1 cellular context compared by ENCODE assay signal in the genomic region with DNA sequence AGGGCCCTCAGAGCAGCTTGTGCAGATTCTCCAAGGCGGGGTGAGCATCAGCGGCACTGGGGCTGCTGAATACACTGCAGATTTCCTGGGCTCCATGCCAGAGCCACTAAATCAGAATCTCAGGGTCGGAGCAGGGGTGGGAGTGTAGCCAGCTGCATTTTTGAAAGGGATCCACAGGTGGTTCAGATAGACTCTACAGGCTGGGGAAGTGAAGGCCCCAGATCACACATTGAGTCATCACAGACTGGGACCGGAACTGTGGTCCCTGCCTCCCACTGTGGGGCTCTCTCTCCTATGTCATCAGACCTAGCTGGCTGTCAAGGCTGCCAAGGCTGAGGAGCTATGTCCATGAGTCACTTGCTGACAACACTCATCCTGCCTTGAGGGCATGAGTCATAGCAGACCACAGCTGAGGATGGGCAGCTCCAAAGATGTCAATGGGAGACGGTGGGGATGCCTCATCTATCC.
TF ChIP-seq lines count a peak whose summit lies in the region.

No MANE protein-coding gene starts in this region.

TF ChIP-seq in K562, 482 proteins besides CTCF, POLR2A, EP300 and RAD21 (continued from another document and continues in another):
- TF ChIP-seq, protein P1, sequence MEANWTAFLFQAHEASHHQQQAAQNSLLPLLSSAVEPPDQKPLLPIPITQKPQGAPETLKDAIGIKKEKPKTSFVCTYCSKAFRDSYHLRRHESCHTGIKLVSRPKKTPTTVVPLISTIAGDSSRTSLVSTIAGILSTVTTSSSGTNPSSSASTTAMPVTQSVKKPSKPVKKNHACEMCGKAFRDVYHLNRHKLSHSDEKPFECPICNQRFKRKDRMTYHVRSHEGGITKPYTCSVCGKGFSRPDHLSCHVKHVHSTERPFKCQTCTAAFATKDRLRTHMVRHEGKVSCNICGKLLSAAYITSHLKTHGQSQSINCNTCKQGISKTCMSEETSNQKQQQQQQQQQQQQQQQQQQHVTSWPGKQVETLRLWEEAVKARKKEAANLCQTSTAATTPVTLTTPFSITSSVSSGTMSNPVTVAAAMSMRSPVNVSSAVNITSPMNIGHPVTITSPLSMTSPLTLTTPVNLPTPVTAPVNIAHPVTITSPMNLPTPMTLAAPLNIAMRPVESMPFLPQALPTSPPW (CRISPR knock-in tag; IDR thresholded peaks at IDR 0.05), result no peak
- TF ChIP-seq, protein P2, sequence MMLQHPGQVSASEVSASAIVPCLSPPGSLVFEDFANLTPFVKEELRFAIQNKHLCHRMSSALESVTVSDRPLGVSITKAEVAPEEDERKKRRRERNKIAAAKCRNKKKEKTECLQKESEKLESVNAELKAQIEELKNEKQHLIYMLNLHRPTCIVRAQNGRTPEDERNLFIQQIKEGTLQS (IDR thresholded peaks at IDR 0.05), result peak; percentile 92
- TF ChIP-seq, protein P2 (CRISPR knock-in tag; conservative IDR thresholded peaks at IDR 0.05), result no peak
- TF ChIP-seq TSC22D4 (tag; IDR thresholded peaks at IDR 0.05) (no peak), CTBP1 (IDR thresholded peaks at IDR 0.05; ENCODE audit: borderline replicate concordance) (peak; percentile 36; the same call in 1 of the 2 replicates), STAG1 (CRISPR knock-in tag; IDR thresholded peaks at IDR 0.05; ENCODE audit: borderline replicate concordance) (no peak), CBFA2T3 (IDR thresholded peaks at IDR 0.05) (peak; percentile 32; the same call in 1 of the 2 replicates), CBFB (CRISPR knock-in tag; IDR thresholded peaks at IDR 0.05) (no peak), KHSRP (IDR thresholded peaks at IDR 0.05) (no peak), ZEB2 (IDR thresholded peaks at IDR 0.05) (no peak), HDAC8 (tag; IDR thresholded peaks at IDR 0.05) (no peak), RBM14 (IDR thresholded peaks at IDR 0.05; ENCODE audit: borderline replicate concordance, insufficient read depth, low read depth, low read length) (no peak), ZNF780A (CRISPR knock-in tag; IDR thresholded peaks at IDR 0.05) (no peak), HDAC2 (IDR thresholded peaks at IDR 0.05) (no peak), SRF (CRISPR knock-in tag; IDR thresholded peaks at IDR 0.05) (no peak), NCOA4 (IDR thresholded peaks at IDR 0.05; ENCODE audit: partially characterized antibody) (no peak), JUNB (CRISPR knock-in tag; conservative IDR thresholded peaks at IDR 0.05) (peak; percentile 68), ZNF124 (CRISPR knock-in tag; IDR thresholded peaks at IDR 0.05) (no peak), HMGN3 (IDR thresholded peaks at IDR 0.05; ENCODE audit: borderline replicate concordance, extremely low read depth, insufficient read length, low read depth, low read length) (no peak), HNRNPK (IDR thresholded peaks at IDR 0.05; ENCODE audit: low read depth, low read length, poor library complexity, severe bottlenecking) (no peak), HDAC1 (IDR thresholded peaks at IDR 0.05) (no peak), KAT7 (CRISPR knock-in tag; IDR thresholded peaks at IDR 0.05; ENCODE audit: borderline replicate concordance) (no peak), GATAD2A (IDR thresholded peaks at IDR 0.05) (no peak), ZBED1 (IDR thresholded peaks at IDR 0.05) (no peak), IRF2 (CRISPR knock-in tag; IDR thresholded peaks at IDR 0.05) (no peak), ZNF146 (CRISPR knock-in tag; IDR thresholded peaks at IDR 0.05; ENCODE audit: unreplicated experiment) (no peak), LEF1 (IDR thresholded peaks at IDR 0.05) (no peak), PTRF (tag; IDR thresholded peaks at IDR 0.05) (no peak), ZNF707 (CRISPR knock-in tag; conservative IDR thresholded peaks at IDR 0.05) (no peak)
- TF ChIP-seq, protein P3, sequence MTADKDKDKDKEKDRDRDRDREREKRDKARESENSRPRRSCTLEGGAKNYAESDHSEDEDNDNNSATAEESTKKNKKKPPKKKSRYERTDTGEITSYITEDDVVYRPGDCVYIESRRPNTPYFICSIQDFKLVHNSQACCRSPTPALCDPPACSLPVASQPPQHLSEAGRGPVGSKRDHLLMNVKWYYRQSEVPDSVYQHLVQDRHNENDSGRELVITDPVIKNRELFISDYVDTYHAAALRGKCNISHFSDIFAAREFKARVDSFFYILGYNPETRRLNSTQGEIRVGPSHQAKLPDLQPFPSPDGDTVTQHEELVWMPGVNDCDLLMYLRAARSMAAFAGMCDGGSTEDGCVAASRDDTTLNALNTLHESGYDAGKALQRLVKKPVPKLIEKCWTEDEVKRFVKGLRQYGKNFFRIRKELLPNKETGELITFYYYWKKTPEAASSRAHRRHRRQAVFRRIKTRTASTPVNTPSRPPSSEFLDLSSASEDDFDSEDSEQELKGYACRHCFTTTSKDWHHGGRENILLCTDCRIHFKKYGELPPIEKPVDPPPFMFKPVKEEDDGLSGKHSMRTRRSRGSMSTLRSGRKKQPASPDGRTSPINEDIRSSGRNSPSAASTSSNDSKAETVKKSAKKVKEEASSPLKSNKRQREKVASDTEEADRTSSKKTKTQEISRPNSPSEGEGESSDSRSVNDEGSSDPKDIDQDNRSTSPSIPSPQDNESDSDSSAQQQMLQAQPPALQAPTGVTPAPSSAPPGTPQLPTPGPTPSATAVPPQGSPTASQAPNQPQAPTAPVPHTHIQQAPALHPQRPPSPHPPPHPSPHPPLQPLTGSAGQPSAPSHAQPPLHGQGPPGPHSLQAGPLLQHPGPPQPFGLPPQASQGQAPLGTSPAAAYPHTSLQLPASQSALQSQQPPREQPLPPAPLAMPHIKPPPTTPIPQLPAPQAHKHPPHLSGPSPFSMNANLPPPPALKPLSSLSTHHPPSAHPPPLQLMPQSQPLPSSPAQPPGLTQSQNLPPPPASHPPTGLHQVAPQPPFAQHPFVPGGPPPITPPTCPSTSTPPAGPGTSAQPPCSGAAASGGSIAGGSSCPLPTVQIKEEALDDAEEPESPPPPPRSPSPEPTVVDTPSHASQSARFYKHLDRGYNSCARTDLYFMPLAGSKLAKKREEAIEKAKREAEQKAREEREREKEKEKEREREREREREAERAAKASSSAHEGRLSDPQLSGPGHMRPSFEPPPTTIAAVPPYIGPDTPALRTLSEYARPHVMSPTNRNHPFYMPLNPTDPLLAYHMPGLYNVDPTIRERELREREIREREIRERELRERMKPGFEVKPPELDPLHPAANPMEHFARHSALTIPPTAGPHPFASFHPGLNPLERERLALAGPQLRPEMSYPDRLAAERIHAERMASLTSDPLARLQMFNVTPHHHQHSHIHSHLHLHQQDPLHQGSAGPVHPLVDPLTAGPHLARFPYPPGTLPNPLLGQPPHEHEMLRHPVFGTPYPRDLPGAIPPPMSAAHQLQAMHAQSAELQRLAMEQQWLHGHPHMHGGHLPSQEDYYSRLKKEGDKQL (CRISPR knock-in tag; IDR thresholded peaks at IDR 0.05; ENCODE audit: borderline replicate concordance), result no peak
- TF ChIP-seq, protein P4, sequence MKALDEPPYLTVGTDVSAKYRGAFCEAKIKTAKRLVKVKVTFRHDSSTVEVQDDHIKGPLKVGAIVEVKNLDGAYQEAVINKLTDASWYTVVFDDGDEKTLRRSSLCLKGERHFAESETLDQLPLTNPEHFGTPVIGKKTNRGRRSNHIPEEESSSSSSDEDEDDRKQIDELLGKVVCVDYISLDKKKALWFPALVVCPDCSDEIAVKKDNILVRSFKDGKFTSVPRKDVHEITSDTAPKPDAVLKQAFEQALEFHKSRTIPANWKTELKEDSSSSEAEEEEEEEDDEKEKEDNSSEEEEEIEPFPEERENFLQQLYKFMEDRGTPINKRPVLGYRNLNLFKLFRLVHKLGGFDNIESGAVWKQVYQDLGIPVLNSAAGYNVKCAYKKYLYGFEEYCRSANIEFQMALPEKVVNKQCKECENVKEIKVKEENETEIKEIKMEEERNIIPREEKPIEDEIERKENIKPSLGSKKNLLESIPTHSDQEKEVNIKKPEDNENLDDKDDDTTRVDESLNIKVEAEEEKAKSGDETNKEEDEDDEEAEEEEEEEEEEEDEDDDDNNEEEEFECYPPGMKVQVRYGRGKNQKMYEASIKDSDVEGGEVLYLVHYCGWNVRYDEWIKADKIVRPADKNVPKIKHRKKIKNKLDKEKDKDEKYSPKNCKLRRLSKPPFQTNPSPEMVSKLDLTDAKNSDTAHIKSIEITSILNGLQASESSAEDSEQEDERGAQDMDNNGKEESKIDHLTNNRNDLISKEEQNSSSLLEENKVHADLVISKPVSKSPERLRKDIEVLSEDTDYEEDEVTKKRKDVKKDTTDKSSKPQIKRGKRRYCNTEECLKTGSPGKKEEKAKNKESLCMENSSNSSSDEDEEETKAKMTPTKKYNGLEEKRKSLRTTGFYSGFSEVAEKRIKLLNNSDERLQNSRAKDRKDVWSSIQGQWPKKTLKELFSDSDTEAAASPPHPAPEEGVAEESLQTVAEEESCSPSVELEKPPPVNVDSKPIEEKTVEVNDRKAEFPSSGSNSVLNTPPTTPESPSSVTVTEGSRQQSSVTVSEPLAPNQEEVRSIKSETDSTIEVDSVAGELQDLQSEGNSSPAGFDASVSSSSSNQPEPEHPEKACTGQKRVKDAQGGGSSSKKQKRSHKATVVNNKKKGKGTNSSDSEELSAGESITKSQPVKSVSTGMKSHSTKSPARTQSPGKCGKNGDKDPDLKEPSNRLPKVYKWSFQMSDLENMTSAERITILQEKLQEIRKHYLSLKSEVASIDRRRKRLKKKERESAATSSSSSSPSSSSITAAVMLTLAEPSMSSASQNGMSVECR (CRISPR knock-in tag; IDR thresholded peaks at IDR 0.05), result no peak
- TF ChIP-seq, protein P5, sequence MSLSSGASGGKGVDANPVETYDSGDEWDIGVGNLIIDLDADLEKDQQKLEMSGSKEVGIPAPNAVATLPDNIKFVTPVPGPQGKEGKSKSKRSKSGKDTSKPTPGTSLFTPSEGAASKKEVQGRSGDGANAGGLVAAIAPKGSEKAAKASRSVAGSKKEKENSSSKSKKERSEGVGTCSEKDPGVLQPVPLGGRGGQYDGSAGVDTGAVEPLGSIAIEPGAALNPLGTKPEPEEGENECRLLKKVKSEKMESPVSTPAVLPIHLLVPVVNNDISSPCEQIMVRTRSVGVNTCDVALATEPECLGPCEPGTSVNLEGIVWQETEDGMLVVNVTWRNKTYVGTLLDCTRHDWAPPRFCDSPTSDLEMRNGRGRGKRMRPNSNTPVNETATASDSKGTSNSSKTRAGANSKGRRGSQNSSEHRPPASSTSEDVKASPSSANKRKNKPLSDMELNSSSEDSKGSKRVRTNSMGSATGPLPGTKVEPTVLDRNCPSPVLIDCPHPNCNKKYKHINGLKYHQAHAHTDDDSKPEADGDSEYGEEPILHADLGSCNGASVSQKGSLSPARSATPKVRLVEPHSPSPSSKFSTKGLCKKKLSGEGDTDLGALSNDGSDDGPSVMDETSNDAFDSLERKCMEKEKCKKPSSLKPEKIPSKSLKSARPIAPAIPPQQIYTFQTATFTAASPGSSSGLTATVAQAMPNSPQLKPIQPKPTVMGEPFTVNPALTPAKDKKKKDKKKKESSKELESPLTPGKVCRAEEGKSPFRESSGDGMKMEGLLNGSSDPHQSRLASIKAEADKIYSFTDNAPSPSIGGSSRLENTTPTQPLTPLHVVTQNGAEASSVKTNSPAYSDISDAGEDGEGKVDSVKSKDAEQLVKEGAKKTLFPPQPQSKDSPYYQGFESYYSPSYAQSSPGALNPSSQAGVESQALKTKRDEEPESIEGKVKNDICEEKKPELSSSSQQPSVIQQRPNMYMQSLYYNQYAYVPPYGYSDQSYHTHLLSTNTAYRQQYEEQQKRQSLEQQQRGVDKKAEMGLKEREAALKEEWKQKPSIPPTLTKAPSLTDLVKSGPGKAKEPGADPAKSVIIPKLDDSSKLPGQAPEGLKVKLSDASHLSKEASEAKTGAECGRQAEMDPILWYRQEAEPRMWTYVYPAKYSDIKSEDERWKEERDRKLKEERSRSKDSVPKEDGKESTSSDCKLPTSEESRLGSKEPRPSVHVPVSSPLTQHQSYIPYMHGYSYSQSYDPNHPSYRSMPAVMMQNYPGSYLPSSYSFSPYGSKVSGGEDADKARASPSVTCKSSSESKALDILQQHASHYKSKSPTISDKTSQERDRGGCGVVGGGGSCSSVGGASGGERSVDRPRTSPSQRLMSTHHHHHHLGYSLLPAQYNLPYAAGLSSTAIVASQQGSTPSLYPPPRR (CRISPR knock-in tag; IDR thresholded peaks at IDR 0.05; ENCODE audit: borderline replicate concordance), result no peak
- TF ChIP-seq, protein P6, sequence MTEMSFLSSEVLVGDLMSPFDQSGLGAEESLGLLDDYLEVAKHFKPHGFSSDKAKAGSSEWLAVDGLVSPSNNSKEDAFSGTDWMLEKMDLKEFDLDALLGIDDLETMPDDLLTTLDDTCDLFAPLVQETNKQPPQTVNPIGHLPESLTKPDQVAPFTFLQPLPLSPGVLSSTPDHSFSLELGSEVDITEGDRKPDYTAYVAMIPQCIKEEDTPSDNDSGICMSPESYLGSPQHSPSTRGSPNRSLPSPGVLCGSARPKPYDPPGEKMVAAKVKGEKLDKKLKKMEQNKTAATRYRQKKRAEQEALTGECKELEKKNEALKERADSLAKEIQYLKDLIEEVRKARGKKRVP (CRISPR knock-in tag; IDR thresholded peaks at IDR 0.05), result no peak
- TF ChIP-seq, protein P7, sequence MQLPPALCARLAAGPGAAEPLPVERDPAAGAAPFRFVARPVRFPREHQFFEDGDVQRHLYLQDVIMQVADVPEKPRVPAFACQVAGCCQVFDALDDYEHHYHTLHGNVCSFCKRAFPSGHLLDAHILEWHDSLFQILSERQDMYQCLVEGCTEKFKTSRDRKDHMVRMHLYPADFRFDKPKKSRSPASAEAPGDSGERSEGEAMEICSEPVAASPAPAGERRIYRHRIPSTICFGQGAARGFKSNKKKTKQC (CRISPR knock-in tag; IDR thresholded peaks at IDR 0.05), result no peak
- TF ChIP-seq, protein P8, sequence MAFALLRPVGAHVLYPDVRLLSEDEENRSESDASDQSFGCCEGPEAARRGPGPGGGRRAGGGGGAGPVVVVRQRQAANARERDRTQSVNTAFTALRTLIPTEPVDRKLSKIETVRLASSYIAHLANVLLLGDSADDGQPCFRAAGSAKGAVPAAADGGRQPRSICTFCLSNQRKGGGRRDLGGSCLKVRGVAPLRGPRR (CRISPR knock-in tag; IDR thresholded peaks at IDR 0.05), result no peak
- TF ChIP-seq, protein P9, sequence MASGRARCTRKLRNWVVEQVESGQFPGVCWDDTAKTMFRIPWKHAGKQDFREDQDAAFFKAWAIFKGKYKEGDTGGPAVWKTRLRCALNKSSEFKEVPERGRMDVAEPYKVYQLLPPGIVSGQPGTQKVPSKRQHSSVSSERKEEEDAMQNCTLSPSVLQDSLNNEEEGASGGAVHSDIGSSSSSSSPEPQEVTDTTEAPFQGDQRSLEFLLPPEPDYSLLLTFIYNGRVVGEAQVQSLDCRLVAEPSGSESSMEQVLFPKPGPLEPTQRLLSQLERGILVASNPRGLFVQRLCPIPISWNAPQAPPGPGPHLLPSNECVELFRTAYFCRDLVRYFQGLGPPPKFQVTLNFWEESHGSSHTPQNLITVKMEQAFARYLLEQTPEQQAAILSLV (tag; IDR thresholded peaks at IDR 0.05), result no peak
- TF ChIP-seq, protein P10, sequence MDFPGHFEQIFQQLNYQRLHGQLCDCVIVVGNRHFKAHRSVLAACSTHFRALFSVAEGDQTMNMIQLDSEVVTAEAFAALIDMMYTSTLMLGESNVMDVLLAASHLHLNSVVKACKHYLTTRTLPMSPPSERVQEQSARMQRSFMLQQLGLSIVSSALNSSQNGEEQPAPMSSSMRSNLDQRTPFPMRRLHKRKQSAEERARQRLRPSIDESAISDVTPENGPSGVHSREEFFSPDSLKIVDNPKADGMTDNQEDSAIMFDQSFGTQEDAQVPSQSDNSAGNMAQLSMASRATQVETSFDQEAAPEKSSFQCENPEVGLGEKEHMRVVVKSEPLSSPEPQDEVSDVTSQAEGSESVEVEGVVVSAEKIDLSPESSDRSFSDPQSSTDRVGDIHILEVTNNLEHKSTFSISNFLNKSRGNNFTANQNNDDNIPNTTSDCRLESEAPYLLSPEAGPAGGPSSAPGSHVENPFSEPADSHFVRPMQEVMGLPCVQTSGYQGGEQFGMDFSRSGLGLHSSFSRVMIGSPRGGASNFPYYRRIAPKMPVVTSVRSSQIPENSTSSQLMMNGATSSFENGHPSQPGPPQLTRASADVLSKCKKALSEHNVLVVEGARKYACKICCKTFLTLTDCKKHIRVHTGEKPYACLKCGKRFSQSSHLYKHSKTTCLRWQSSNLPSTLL (IDR thresholded peaks at IDR 0.05), result no peak
